Comparison of ENCODE assay signal across 1 cellular context in genomic region chr20:17960927-17961599, GRCh38.
TF ChIP-seq lines count a peak whose summit lies in the region.

No MANE protein-coding gene starts in this region.

TF ChIP-seq in HepG2, 621 proteins besides CTCF, POLR2A, EP300 and RAD21 (continues in another document):
- TF ChIP-seq MATR3 (CRISPR knock-in tag; IDR thresholded peaks at IDR 0.05) = no peak
- TF ChIP-seq ZBTB21 (CRISPR knock-in tag; IDR thresholded peaks at IDR 0.05) = 0 out of 2 replicates have a peak, but pooled peaks have one; percentile 31
- TF ChIP-seq ZNF550 (CRISPR knock-in tag; IDR thresholded peaks at IDR 0.05; ENCODE audit: borderline replicate concordance) = no peak
- TF ChIP-seq PRMT3 (CRISPR knock-in tag; IDR thresholded peaks at IDR 0.05; ENCODE audit: borderline replicate concordance, low read depth) = no peak
- TF ChIP-seq WIZ (CRISPR knock-in tag; IDR thresholded peaks at IDR 0.05) = no peak
- TF ChIP-seq REST (IDR thresholded peaks at IDR 0.05; ENCODE audit: borderline replicate concordance in 1 of 2, low read depth in 1 of 2, low read length in 2 of 2) = peak in 1 of 2 experiments; percentile 37; a peak in 1 of 4 replicates
- no peak for TF ChIP-seq ZNF337 (CRISPR knock-in tag; IDR thresholded peaks at IDR 0.05; ENCODE audit: borderline replicate concordance, low read depth)
- TF ChIP-seq ZFYVE20 (CRISPR knock-in tag; IDR thresholded peaks at IDR 0.05; ENCODE audit: borderline replicate concordance, low read depth) = no peak
- TF ChIP-seq NKX3-1 (CRISPR knock-in tag; IDR thresholded peaks at IDR 0.05) = 0 out of 2 replicates have a peak, but pooled peaks have one; percentile 77
- peak; percentile 87; the same call in 1 of the 2 replicates for TF ChIP-seq THYN1 (CRISPR knock-in tag; IDR thresholded peaks at IDR 0.05; ENCODE audit: borderline replicate concordance, low read depth)
- no peak for TF ChIP-seq RNF219 (CRISPR knock-in tag; IDR thresholded peaks at IDR 0.05)
- peak; percentile 11; the same call in 1 of the 2 replicates for TF ChIP-seq STAG1 (CRISPR knock-in tag; IDR thresholded peaks at IDR 0.05)
- TF ChIP-seq ZNF598 (CRISPR knock-in tag; IDR thresholded peaks at IDR 0.05; ENCODE audit: borderline replicate concordance) = no peak
- TF ChIP-seq KDM2A (CRISPR knock-in tag; IDR thresholded peaks at IDR 0.05; ENCODE audit: borderline replicate concordance, low read depth) = peak; percentile 69; the same call in 1 of the 2 replicates
- no peak for TF ChIP-seq NFE2L2 (IDR thresholded peaks at IDR 0.05; ENCODE audit: low read length)
- no peak for TF ChIP-seq ZBTB38 (CRISPR knock-in tag; IDR thresholded peaks at IDR 0.05)
- TF ChIP-seq ZNF746 (CRISPR knock-in tag; IDR thresholded peaks at IDR 0.05) = no peak
- TF ChIP-seq ZFP91 (CRISPR knock-in tag; IDR thresholded peaks at IDR 0.05; ENCODE audit: borderline replicate concordance) = no peak; the same call in 1 of the 2 replicates
- TF ChIP-seq ZNF207 (IDR thresholded peaks at IDR 0.05; ENCODE audit: borderline replicate concordance) = no peak
- no peak for TF ChIP-seq ZNF18 (CRISPR knock-in tag; IDR thresholded peaks at IDR 0.05; ENCODE audit: insufficient replicate concordance)
- TF ChIP-seq ZNF530 (CRISPR knock-in tag; IDR thresholded peaks at IDR 0.05; ENCODE audit: low read depth) = no peak
- no peak for TF ChIP-seq POGK (CRISPR knock-in tag; conservative IDR thresholded peaks at IDR 0.05)
- no peak for TF ChIP-seq CCAR2 (optimal IDR thresholded peaks at IDR 0.05; ENCODE audit: low read depth, low read length)
- TF ChIP-seq XRCC5 (optimal IDR thresholded peaks at IDR 0.05; ENCODE audit: low read length) = peak; percentile 87
- TF ChIP-seq ZNF44 (CRISPR knock-in tag; IDR thresholded peaks at IDR 0.05) = no peak
- no peak for TF ChIP-seq MYC (CRISPR knock-in tag; IDR thresholded peaks at IDR 0.05; ENCODE audit: borderline replicate concordance)
- TF ChIP-seq GTF3A (CRISPR knock-in tag; conservative IDR thresholded peaks at IDR 0.05) = no peak
- TF ChIP-seq TFAP4 (IDR thresholded peaks at IDR 0.05; ENCODE audit: borderline replicate concordance, low read depth) = peak; percentile 98
- TF ChIP-seq SMAD1 (CRISPR knock-in tag; IDR thresholded peaks at IDR 0.05; ENCODE audit: borderline replicate concordance, low read depth) = no peak
- TF ChIP-seq KAT2B (IDR thresholded peaks at IDR 0.05; ENCODE audit: borderline replicate concordance, low read depth, low read length) = no peak
- TF ChIP-seq DR1 (CRISPR knock-in tag; IDR thresholded peaks at IDR 0.05) = no peak
- peak; percentile 74; the same call in 1 of the 2 replicates for TF ChIP-seq ZKSCAN8 (CRISPR knock-in tag; IDR thresholded peaks at IDR 0.05; ENCODE audit: borderline replicate concordance)
- TF ChIP-seq ZNF326 (CRISPR knock-in tag; IDR thresholded peaks at IDR 0.05; ENCODE audit: borderline replicate concordance) = 0 out of 2 replicates have a peak, but pooled peaks have one; percentile 31
- peak; percentile 86 for TF ChIP-seq MED1 (CRISPR knock-in tag; IDR thresholded peaks at IDR 0.05)
- 0 out of 2 replicates have a peak, but pooled peaks have one; percentile 41 for TF ChIP-seq KAT7 (CRISPR knock-in tag; IDR thresholded peaks at IDR 0.05; ENCODE audit: borderline replicate concordance)
- TF ChIP-seq CBX1 (IDR thresholded peaks at IDR 0.05; ENCODE audit: low read depth) = peak; percentile 20
- no peak for TF ChIP-seq AHR (CRISPR knock-in tag; IDR thresholded peaks at IDR 0.05)
- no peak for TF ChIP-seq PLRG1 (conservative IDR thresholded peaks at IDR 0.05)
- TF ChIP-seq ZNF790 (CRISPR knock-in tag; IDR thresholded peaks at IDR 0.05; ENCODE audit: borderline replicate concordance) = no peak
- peak; percentile 91 for TF ChIP-seq HNF4G (IDR thresholded peaks at IDR 0.05; ENCODE audit: borderline replicate concordance, low read depth, low read length)
- TF ChIP-seq HNF4G (CRISPR knock-in tag; IDR thresholded peaks at IDR 0.05; ENCODE audit: borderline replicate concordance, low read depth) = peak; percentile 80; the same call in 1 of the 2 replicates
- peak; percentile 52; the same call in 1 of the 2 replicates for TF ChIP-seq HMG20A (CRISPR knock-in tag; IDR thresholded peaks at IDR 0.05; ENCODE audit: borderline replicate concordance)
- 0 out of 2 replicates have a peak, but pooled peaks have one; percentile 25 for TF ChIP-seq PHF8 (CRISPR knock-in tag; IDR thresholded peaks at IDR 0.05)
- no peak; the same call in 1 of the 2 replicates for TF ChIP-seq ZNF646 (CRISPR knock-in tag; IDR thresholded peaks at IDR 0.05)
- no peak for TF ChIP-seq MTERF4 (CRISPR knock-in tag; IDR thresholded peaks at IDR 0.05)
